ENCODE assay signal across 13 cellular contexts in genomic region chr2:173086518-173087213, GRCh38. TPM values are rescaled to one million over a fixed set of nuclear protein-coding genes. Genes with fewer than 3 reads are reported as not detected.
DNase-seq lines count a peak whose midpoint lies in the region; ATAC-seq, FAIRE-seq and TF ChIP-seq lines count a peak whose summit lies in the region.
"Had no signal": no experiment of that assay in that cellular context is flagged by ENCODE, and none has a peak within 500 bp of the region (broad histone marks: within the 10 kb centered on the region; RNA-seq: fewer than 3 reads in every experiment).

No MANE protein-coding gene starts in this region.

- H3K27ac ChIP-seq in right lobe of liver, result peak overlapping the region; percentile 18 to 61 (median 23)
- H3K27ac ChIP-seq in subcutaneous abdominal adipose tissue (ENCODE audit: low read depth, low read length), result peak overlapping the region; percentile 89
- H3K27ac ChIP-seq: C4-2B had no signal

- intact Hi-C loops in right lobe of liver (cut with DNase I), result no loop called here

- WGBS in right lobe of liver (ENCODE audit: insufficient coverage, low coverage, low lambda C conversion rate, missing lambda C conversion rate), result 65% methylated on average over 2 of the region's 2 CpGs

- ATAC-seq in right lobe of liver (peak; percentile 55 to 72 (median 66)), HG03159 (IDR thresholded peaks at IDR 0.05; ENCODE audit: unreplicated experiment) (no peak), GM21737 (IDR thresholded peaks at IDR 0.05; ENCODE audit: unreplicated experiment) (no peak), HG02678 (IDR thresholded peaks at IDR 0.05; ENCODE audit: unreplicated experiment) (no peak)
- ATAC-seq: activated T-cell treated with anti-CD3 and anti-CD28 coated beads, Interleukin-2, amount 50 U/mL, for 4 hours; SK-N-SH treated with all-trans-retinoic acid at 6 μM for 48 hours had no signal

- no peak for TF ChIP-seq POLR2A in H54 (IDR thresholded peaks at IDR 0.05; ENCODE audit: low read depth, low read length)
- no peak for TF ChIP-seq POLR2A in right lobe of liver (IDR thresholded peaks at IDR 0.05)

- H3K27ac Mint-ChIP-seq in chondrocyte (ENCODE audit: unreplicated experiment), result peak overlapping the region; percentile 73

- H3K9me3 ChIP-seq in right lobe of liver (no peaks in the 10 kb centered on the region), subcutaneous abdominal adipose tissue (ENCODE audit: control insufficient read depth in 5 of 5, low read length in 5 of 5) (no peaks in the 10 kb centered on the region)

- no peak for DNase-seq in H54 (ENCODE audit: insufficient read length, low spot score)
- DNase-seq in chondrocyte (ENCODE audit: low spot score), result no peak
- peak in 1 of 3 donors; percentile 58 for DNase-seq in right lobe of liver
- no peak for DNase-seq in NCI-H1694 treated with DMSO at 0.1 percent for 48 hours (lab: John Stamatoyannopoulos, UW)
- DNase-seq: activated CD4-positive, alpha-beta T cell treated with anti-CD3 and anti-CD28 coated beads for 1 hour; activated T-cell treated with anti-CD3 and anti-CD28 coated beads, Interleukin-2, amount 50 U/mL, for 4 hours; NCI-H2107 had no signal

- no peaks in the 10 kb centered on the region for H3K27me3 Mint-ChIP-seq in chondrocyte (ENCODE audit: low read depth)

- peak; percentile 61 for FAIRE-seq in H54 (lab: Jason Lieb, UNC)

- H3K9ac ChIP-seq in subcutaneous abdominal adipose tissue (ENCODE audit: low read length in 5 of 5), result peak overlapping the region in 2 of 5 donors; percentile 4 to 32

- H3K4me3 ChIP-seq in right lobe of liver, result no peak overlapping the region
- no peak overlapping the region for H3K4me3 ChIP-seq in subcutaneous abdominal adipose tissue (ENCODE audit: low read depth in 1 of 5, low read length in 5 of 5)

- H3K4me1 ChIP-seq in right lobe of liver (peaks cover 0 to 53% (median 11%) of the 10 kb centered on the region in 4 donors), subcutaneous abdominal adipose tissue (ENCODE audit: control insufficient read depth in 5 of 5, insufficient read depth in 5 of 5, low read length in 5 of 5) (peaks cover 2 to 53% (median 38%) of the 10 kb centered on the region in 5 donors)

- peaks cover 10% of the 10 kb centered on the region for H3K9me3 Mint-ChIP-seq in chondrocyte (ENCODE audit: low read depth)
- H3K9me3 Mint-ChIP-seq: activated T-cell treated with anti-CD3 and anti-CD28 coated beads, Interleukin-2, amount 50 U/mL, for 4 hours had no signal

- peaks cover 4% of the 10 kb centered on the region for H3K36me3 Mint-ChIP-seq in chondrocyte (ENCODE audit: low read depth)

- no peaks in the 10 kb centered on the region for H3K27me3 ChIP-seq in right lobe of liver
- no peaks in the 10 kb centered on the region for H3K27me3 ChIP-seq in subcutaneous abdominal adipose tissue (ENCODE audit: control insufficient read depth in 5 of 5, insufficient read depth in 4 of 5, low read length in 5 of 5)

- no peaks in the 10 kb centered on the region for H3K36me3 ChIP-seq in right lobe of liver
- no peaks in the 10 kb centered on the region for H3K36me3 ChIP-seq in subcutaneous abdominal adipose tissue (ENCODE audit: control insufficient read depth in 5 of 5, insufficient read depth in 5 of 5, low read length in 5 of 5)

- H3K4me1 Mint-ChIP-seq in chondrocyte (ENCODE audit: low read depth), result peaks cover 54% of the 10 kb centered on the region

- TF ChIP-seq CTCF in chondrocyte (IDR thresholded peaks at IDR 0.05), result no peak
- TF ChIP-seq CTCF in right lobe of liver (IDR thresholded peaks at IDR 0.05), result no peak

- no peak overlapping the region for H3K4me3 Mint-ChIP-seq in chondrocyte (ENCODE audit: unreplicated experiment)
- H3K4me3 Mint-ChIP-seq: activated T-cell treated with anti-CD3 and anti-CD28 coated beads, Interleukin-2, amount 50 U/mL, for 4 hours had no signal

RNA-seq across cellular contexts. Expression of gene MAP3K20, which starts 11.0 kb away (rescaled TPM):
- 55.7 to 68.5 TPM (median 68.1 TPM) in 3 replicates for total RNA-seq in chondrocyte
- 10 to 100 TPM; 16.0 to 36.8 (median 22.0) TPM for total RNA-seq in right lobe of liver

Comparison
In these comparisons a context has a peak if more than half of its experiments do, and no peak if none do; other contexts are left out.
1. ATAC-seq: peak in right lobe of liver (4 of 4); none in HG03159 (single experiment), GM21737 (single experiment) and HG02678 (single experiment).